10 cellular contexts compared by ENCODE assay signal in the genomic region with DNA sequence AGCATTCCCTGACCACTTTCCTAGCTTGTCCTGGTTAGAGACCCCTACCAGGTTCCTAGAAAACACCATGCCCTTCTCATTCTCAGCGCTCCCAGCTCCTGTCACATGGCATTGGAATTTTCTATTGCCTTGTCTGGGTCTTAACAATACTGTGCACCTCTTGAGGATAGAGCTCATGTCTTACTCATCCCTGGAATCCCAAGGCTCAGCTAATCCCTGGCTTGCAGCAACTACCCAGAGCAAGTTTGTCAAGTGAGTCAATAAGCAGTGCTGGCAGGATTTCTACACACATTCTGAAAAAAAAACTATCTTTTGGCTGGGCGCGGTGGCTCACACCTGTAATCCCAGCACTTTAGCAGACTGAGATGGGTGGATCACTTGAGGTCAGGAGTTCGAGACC. TPM values are rescaled to one million over a fixed set of nuclear protein-coding genes. Genes with fewer than 3 reads are reported as not detected.
DNase-seq lines count a peak whose midpoint lies in the region; ATAC-seq, FAIRE-seq and TF ChIP-seq lines count a peak whose summit lies in the region.
"Had no signal": no experiment of that assay in that cellular context is flagged by ENCODE, and none has a peak within 500 bp of the region (broad histone marks: within the 10 kb centered on the region; RNA-seq: fewer than 3 reads in every experiment).

No MANE protein-coding gene starts in this region.

- H3K56ac ChIP-seq in IMR-90 (ENCODE audit: extremely low read depth, insufficient read depth, low read length): peak overlapping the region; percentile 35

- peak; percentile 96 for ATAC-seq in IMR-90 (ENCODE audit: low read depth)

- 32% methylated on average over 3 of the region's 4 CpGs; no CpG with 5 or more reads in 1 of the 2 experiments for WGBS in IMR-90 (ENCODE audit: extremely low coverage in 2 of 2, insufficient read length in 1 of 2), 2 experiments

- FAIRE-seq in bronchial epithelial cell (lab: Jason Lieb, UNC): peak; percentile 96

- H3K4me3 ChIP-seq in IMR-90 (ENCODE audit: insufficient read depth, low read depth, low read length) (no peak overlapping the region), bronchial epithelial cell (ENCODE audit: low read depth, low read length) (no peak overlapping the region), coronary artery (no peak overlapping the region)
- H3K4me3 ChIP-seq: lower lobe of right lung had no signal

- peak overlapping the region; percentile 68 for H3K27ac ChIP-seq in IMR-90 (ENCODE audit: insufficient read depth, low read length)
- H3K27ac ChIP-seq in coronary artery: no peak overlapping the region
- H3K27ac ChIP-seq: lower lobe of right lung had no signal

- peak overlapping the region; percentile 37; the same call in 1 of the 3 replicates for H2BK15ac ChIP-seq in IMR-90 (ENCODE audit: low read depth, low read length)

- H3K27me3 ChIP-seq in IMR-90 (ENCODE audit: control insufficient read depth, insufficient read depth, low read length) (no peaks in the 10 kb centered on the region), bronchial epithelial cell (ENCODE audit: control insufficient read depth, insufficient read depth, low read length) (no peaks in the 10 kb centered on the region)

- H4K5ac ChIP-seq in IMR-90 (ENCODE audit: low read depth, low read length): peak overlapping the region; percentile 6

- peak overlapping the region; percentile 45 for H3K4me2 ChIP-seq in IMR-90 (ENCODE audit: low read depth, low read length)

- TF ChIP-seq CTCF in IMR-90 (conservative IDR thresholded peaks at IDR 0.05; ENCODE audit: low read depth, low read length) (no peak), bronchial epithelial cell (IDR thresholded peaks at IDR 0.05; ENCODE audit: insufficient read depth, low read length, severe bottlenecking) (no peak), coronary artery (IDR thresholded peaks at IDR 0.05) (no peak)

- DNase-seq in COLO829 (ENCODE audit: low spot score): peak; percentile 36
- peak; percentile 99 for DNase-seq in IMR-90
- DNase-seq in bronchial epithelial cell (ENCODE audit: low read depth): peak; percentile 99
- peak; percentile 78 for DNase-seq in myocyte (ENCODE audit: low read depth)
- no peak for DNase-seq in NCI-H345 (lab: John Stamatoyannopoulos, UW)
- DNase-seq in coronary artery (ENCODE audit: low spot score): no peak
- DNase-seq in activated effector memory CD4-positive, alpha-beta T cell treated with Interleukin-2 at 50 U/mL for 16 hours: no peak
- DNase-seq in stimulated activated CD4-positive, alpha-beta T cell treated with anti-CD3 and anti-CD28 coated beads, Interleukin-4, amount 100 ng/mL, for 24 hours: no peak
- DNase-seq: lower lobe of right lung, RPMI8226 had no signal

- H4K91ac ChIP-seq in IMR-90 (ENCODE audit: insufficient read depth, low read depth, low read length): peak overlapping the region; percentile 18

- H4K8ac ChIP-seq in IMR-90 (ENCODE audit: low read depth in 2 of 2, low read length in 2 of 2): peak overlapping the region in 1 of 2 experiments; percentile 69; a peak in 2 of 4 replicates

- H3K36me3 ChIP-seq in IMR-90 (ENCODE audit: control insufficient read depth, insufficient read depth, low read length): no peaks in the 10 kb centered on the region
- H3K36me3 ChIP-seq in bronchial epithelial cell (ENCODE audit: control insufficient read depth, insufficient read depth, low read length): no peaks in the 10 kb centered on the region
- H3K36me3 ChIP-seq: lower lobe of right lung had no signal

- no peak overlapping the region for H2AK9ac ChIP-seq in IMR-90 (replicated peaks; ENCODE audit: low read depth, low read length, poor library complexity)

- peak overlapping the region; percentile 32 for H3K23ac ChIP-seq in IMR-90 (ENCODE audit: low read depth, low read length)

- H3K79me1 ChIP-seq in IMR-90 (ENCODE audit: low read depth in 1 of 2, low read length in 2 of 2): no peaks in the 10 kb centered on the region

- TF ChIP-seq POLR2A in IMR-90 (IDR thresholded peaks at IDR 0.05; ENCODE audit: low read depth, low read length): no peak

- dilution Hi-C loops in IMR-90 (cut with HindIII; ENCODE audit: low sequenced_read_pairs, unreplicated experiment): no loop called here

- peak overlapping the region; percentile 69 for H2AK5ac ChIP-seq in IMR-90 (ENCODE audit: low read depth, low read length)

- peaks cover 7% of the 10 kb centered on the region; the same call in 1 of the 2 replicates for H4K20me1 ChIP-seq in IMR-90 (ENCODE audit: insufficient read depth, low read length)

- peak overlapping the region; percentile 54 for H3K14ac ChIP-seq in IMR-90 (replicated peaks; ENCODE audit: low read depth, low read length)

- POLR2A ChIA-PET in IMR-90 (lab: Charles Lee; ENCODE audit: unreplicated experiment): interaction anchor here (0.6 kb wide), 1 partner anchor 52 kb away, joined by 23 read pairs; no protein-coding TSS in a partner anchor

- H2BK120ac ChIP-seq in IMR-90 (ENCODE audit: low read depth, low read length): peak overlapping the region; percentile 48

- 0 out of 2 replicates have a peak, but pooled peaks cover 4% of the 10 kb centered on the region for H3K4me1 ChIP-seq in IMR-90 (ENCODE audit: control insufficient read depth, insufficient read depth, low read length)
- H3K4me1 ChIP-seq: lower lobe of right lung had no signal

- H2BK20ac ChIP-seq in IMR-90 (ENCODE audit: low read depth, low read length): peak overlapping the region; percentile 65

- no peaks in the 10 kb centered on the region; the same call in 1 of the 2 replicates for H3K9me1 ChIP-seq in IMR-90 (ENCODE audit: insufficient read depth, low read length)

- BruUV-seq in IMR-90 (replicated peaks; lab: Mats Ljungman, UMichigan): no TSS peak

- H3K9me3 ChIP-seq in IMR-90 (ENCODE audit: control insufficient read depth, insufficient read depth, low read length): no peaks in the 10 kb centered on the region
- H3K9me3 ChIP-seq: lower lobe of right lung had no signal

- peak overlapping the region; percentile 61 for H2BK5ac ChIP-seq in IMR-90 (ENCODE audit: low read depth, low read length, poor library complexity, severe bottlenecking)

- H3K18ac ChIP-seq in IMR-90 (ENCODE audit: low read depth, low read length): peak overlapping the region; percentile 5

- peak overlapping the region; percentile 9 for H2AFZ ChIP-seq in IMR-90 (replicated peaks; ENCODE audit: low read length, poor library complexity)

- in situ Hi-C loops in IMR-90 (cut with MboI; ENCODE audit: low sequenced_read_pairs): loop anchor here (25.0 kb wide), 2 partner anchors 453 to 672 kb away; partner anchors contain the start of gene MCMBP

- CTCF ChIA-PET in IMR-90 (lab: Yijun Ruan, JAX): interaction anchor here (1.1 to 2.9 kb wide), 2 partner anchors 9 to 53 kb away, joined by 4 to 27 read pairs; no protein-coding TSS in a partner anchor

- TF ChIP-seq RAD21 in IMR-90 (IDR thresholded peaks at IDR 0.05; ENCODE audit: low read length): no peak

- peak overlapping the region; percentile 50 for H3K4ac ChIP-seq in IMR-90 (ENCODE audit: low read depth, low read length)

- intact Hi-C loops in IMR-90 (cut with micrococcal nuclease): no loop called here

- no peak overlapping the region for H3K9ac ChIP-seq in IMR-90 (ENCODE audit: low read depth, low read length)

TF ChIP-seq in IMR-90, 13 proteins besides CTCF, POLR2A, EP300 and RAD21 (continues in another document):
- TF ChIP-seq, protein P1, sequence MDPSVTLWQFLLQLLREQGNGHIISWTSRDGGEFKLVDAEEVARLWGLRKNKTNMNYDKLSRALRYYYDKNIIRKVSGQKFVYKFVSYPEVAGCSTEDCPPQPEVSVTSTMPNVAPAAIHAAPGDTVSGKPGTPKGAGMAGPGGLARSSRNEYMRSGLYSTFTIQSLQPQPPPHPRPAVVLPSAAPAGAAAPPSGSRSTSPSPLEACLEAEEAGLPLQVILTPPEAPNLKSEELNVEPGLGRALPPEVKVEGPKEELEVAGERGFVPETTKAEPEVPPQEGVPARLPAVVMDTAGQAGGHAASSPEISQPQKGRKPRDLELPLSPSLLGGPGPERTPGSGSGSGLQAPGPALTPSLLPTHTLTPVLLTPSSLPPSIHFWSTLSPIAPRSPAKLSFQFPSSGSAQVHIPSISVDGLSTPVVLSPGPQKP (IDR thresholded peaks at IDR 0.05; ENCODE audit: borderline replicate concordance, low read depth, low read length): no peak
- TF ChIP-seq MAFK (IDR thresholded peaks at IDR 0.05; ENCODE audit: low read depth, low read length): peak; percentile 60; the same call in 1 of the 2 replicates
- 0 out of 2 replicates have a peak, but pooled peaks have one; percentile 29 for TF ChIP-seq MXI1 (IDR thresholded peaks at IDR 0.05; ENCODE audit: borderline replicate concordance, low read depth, low read length)
- peak; percentile 90 for TF ChIP-seq CEBPB (IDR thresholded peaks at IDR 0.05; ENCODE audit: low read depth, low read length)
- TF ChIP-seq NFE2L2 (IDR thresholded peaks at IDR 0.05; ENCODE audit: low read depth, low read length): no peak
- no peak for TF ChIP-seq SMC3 (IDR thresholded peaks at IDR 0.05; ENCODE audit: low read depth, low read length)
- no peak for TF ChIP-seq MAZ (IDR thresholded peaks at IDR 0.05; ENCODE audit: borderline replicate concordance, low read depth, low read length)
- no peak for TF ChIP-seq RFX5 (IDR thresholded peaks at IDR 0.05; ENCODE audit: low read depth, low read length)

RNA-seq across cellular contexts. Expression of gene PRDX3, which starts 11.7 kb away (rescaled TPM):
- 169 and 195 TPM in 2 replicates for total RNA-seq in IMR-90 (2012; rRNA removed)
- 173 and 187 TPM in 2 replicates for polyA plus RNA-seq in IMR-90 (2012; rRNA removed)
- 60.3 and 63.2 TPM in 2 replicates for polyA plus RNA-seq in IMR-90 (2012; cell fraction: cytosol; rRNA removed)
- polyA plus RNA-seq in IMR-90 (2012; cell fraction: nucleus; rRNA removed; ENCODE audit: low replicate concordance): 17.7 and 85.4 TPM in 2 replicates
- total RNA-seq in bronchial epithelial cell: 107 and 110 TPM in 2 replicates
- total RNA-seq in myocyte: 204 and 246 TPM in 2 replicates
- 121 TPM for polyA plus RNA-seq in myocyte (2012)

RNA-seq across cellular contexts. Expression of gene GRK5, which starts 17.0 kb away (rescaled TPM):
- total RNA-seq in IMR-90 (2012; rRNA removed) (11.9 and 12.9 TPM in 2 replicates), bronchial epithelial cell (1.5 and 2.4 TPM in 2 replicates), myocyte (1.1 and 1.8 TPM in 2 replicates)
- 13.7 and 16.3 TPM in 2 replicates for polyA plus RNA-seq in IMR-90 (2012; rRNA removed)
- polyA plus RNA-seq in IMR-90 (2012; cell fraction: cytosol; rRNA removed): 14.9 and 16.1 TPM in 2 replicates
- 13.4 and 27.1 TPM in 2 replicates for polyA plus RNA-seq in IMR-90 (2012; cell fraction: nucleus; rRNA removed; ENCODE audit: low replicate concordance)
- polyA plus RNA-seq in myocyte (2012): 0.95 TPM

RNA-seq across cellular contexts. Expression of gene SFXN4, which starts 24.8 kb away (rescaled TPM):
- total RNA-seq in IMR-90 (2012; rRNA removed) (10.6 and 12.0 TPM in 2 replicates), bronchial epithelial cell (19.5 and 21.6 TPM in 2 replicates), myocyte (18.2 and 33.2 TPM in 2 replicates)
- polyA plus RNA-seq in IMR-90 (2012; rRNA removed): 10.6 and 12.5 TPM in 2 replicates
- 5.4 and 6.0 TPM in 2 replicates for polyA plus RNA-seq in IMR-90 (2012; cell fraction: cytosol; rRNA removed)
- 6.3 and 26.3 TPM in 2 replicates for polyA plus RNA-seq in IMR-90 (2012; cell fraction: nucleus; rRNA removed; ENCODE audit: low replicate concordance)
- polyA plus RNA-seq in myocyte (2012): 13.7 TPM

Comparison
In these comparisons a context has a peak if more than half of its experiments do, and no peak if none do; other contexts are left out.
1. DNase-seq: peak in COLO829 (single experiment), IMR-90 (single experiment), bronchial epithelial cell (single experiment) and myocyte (single experiment); none in NCI-H345 (single experiment), coronary artery (single experiment), activated effector memory CD4-positive, alpha-beta T cell treated with Interleukin-2 at 50 U/mL for 16 hours (single experiment) and stimulated activated CD4-positive, alpha-beta T cell treated with anti-CD3 and anti-CD28 coated beads, Interleukin-4, amount 100 ng/mL, for 24 hours (single experiment).